Comparison of ENCODE assay signal across 8 cellular contexts in the genomic region with DNA sequence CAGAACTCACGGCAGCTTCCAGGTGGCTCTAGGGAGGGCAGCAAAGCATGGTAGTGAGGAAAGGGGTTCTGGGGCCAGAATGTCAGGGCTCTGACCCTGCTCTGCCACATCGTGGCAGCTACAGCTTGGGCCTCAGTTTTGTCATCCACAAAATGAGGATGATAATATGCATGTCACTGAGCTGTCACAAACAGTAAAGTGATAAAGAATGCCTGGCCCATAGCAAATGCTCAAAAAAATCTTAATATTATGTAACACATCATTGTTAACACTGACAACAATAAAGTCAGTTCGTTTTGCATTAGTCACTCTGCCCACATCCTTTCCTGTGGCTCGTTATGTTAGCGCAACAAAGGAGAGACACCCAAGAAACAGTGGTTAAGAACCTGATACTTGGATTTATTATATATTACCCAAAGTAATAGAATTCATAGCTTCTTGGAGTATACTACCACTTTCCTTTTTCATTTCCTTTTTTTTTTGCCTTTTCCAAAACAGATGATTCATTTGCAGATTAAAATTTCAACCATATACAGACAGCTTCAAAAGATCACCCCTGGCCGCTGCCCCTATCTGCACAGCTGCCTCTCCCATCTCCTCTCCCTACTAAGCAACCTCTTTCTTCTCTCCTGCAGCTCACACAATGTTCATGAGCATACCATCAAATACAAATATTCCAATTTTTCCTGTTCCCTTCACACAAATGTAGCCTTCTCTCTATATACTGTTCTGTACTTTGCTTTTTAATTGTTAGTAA. TPM values are rescaled to one million over a fixed set of nuclear protein-coding genes. Genes with fewer than 3 reads are reported as not detected.
DNase-seq lines count a peak whose midpoint lies in the region; ATAC-seq and TF ChIP-seq lines count a peak whose summit lies in the region.

No MANE protein-coding gene starts in this region.

- H3K27me3 ChIP-seq in BLaER1 treated with 17β-estradiol and CSF1 and Interleukin-3, amounts not matched to agents 10 nM and 100 nM, result no peaks in the 10 kb centered on the region
- H3K27me3 ChIP-seq in RWPE2 (ENCODE audit: insufficient read depth, poor library complexity, severe bottlenecking) (no peaks in the 10 kb centered on the region), osteoblast (ENCODE audit: insufficient read depth, low read length) (no peaks in the 10 kb centered on the region)

- H4K20me1 ChIP-seq in BLaER1 treated with 17β-estradiol and CSF1 and Interleukin-3, amounts not matched to agents 10 nM and 100 nM, result peaks cover 0 to 54% (median 7%) of the 10 kb centered on the region in 11 experiments; a peak in 10 of 22 replicates
- H4K20me1 ChIP-seq in osteoblast (ENCODE audit: insufficient read depth, low read length), result peaks cover 23% of the 10 kb centered on the region

- TF ChIP-seq CTCF in RWPE2 (IDR thresholded peaks at IDR 0.05; ENCODE audit: poor library complexity, severe bottlenecking) (no peak), osteoblast (IDR thresholded peaks at IDR 0.05; ENCODE audit: extremely low read depth, low read depth, low read length) (no peak)

- peak; percentile 56 for ATAC-seq in GM21619 (IDR thresholded peaks at IDR 0.05; ENCODE audit: unreplicated experiment)
- peak; percentile 95 for ATAC-seq in RWPE2 (ENCODE audit: low read depth)
- no peak for ATAC-seq in HG02884 (IDR thresholded peaks at IDR 0.05; ENCODE audit: unreplicated experiment)

- peaks cover 82 to 100% (median 95%) of the 10 kb centered on the region in 11 experiments for H3K36me3 ChIP-seq in BLaER1 treated with 17β-estradiol and CSF1 and Interleukin-3, amounts not matched to agents 10 nM and 100 nM
- H3K36me3 ChIP-seq in RWPE2 (ENCODE audit: low read depth) (peaks cover 8% of the 10 kb centered on the region; the same call in 1 of the 2 replicates), osteoblast (ENCODE audit: insufficient read depth, low read length) (peaks cover 36% of the 10 kb centered on the region)

- H3K9me3 ChIP-seq in BLaER1 treated with 17β-estradiol and CSF1 and Interleukin-3, amounts not matched to agents 10 nM and 100 nM (replicated peaks in 1 of 11), result peaks cover 0 to 12% (median 4%) of the 10 kb centered on the region in 11 experiments; a peak in 11 of 22 replicates
- no peaks in the 10 kb centered on the region for H3K9me3 ChIP-seq in RWPE2 (ENCODE audit: severe bottlenecking)
- H3K9me3 ChIP-seq in osteoblast (ENCODE audit: low read depth, low read length), result no peaks in the 10 kb centered on the region

- peak overlapping the region in 9 of 11 experiments; percentile 39 to 71 (median 64); a peak in 17 of 22 replicates for H3K27ac ChIP-seq in BLaER1 treated with 17β-estradiol and CSF1 and Interleukin-3, amounts not matched to agents 10 nM and 100 nM
- H3K27ac ChIP-seq in RWPE2 (ENCODE audit: poor library complexity, severe bottlenecking), result peak overlapping the region; percentile 9
- no peak overlapping the region for H3K27ac ChIP-seq in osteoblast (ENCODE audit: low read depth, low read length)

- H3K4me1 ChIP-seq in BLaER1 treated with 17β-estradiol and CSF1 and Interleukin-3, amounts not matched to agents 10 nM and 100 nM, result peaks cover 8 to 33% (median 24%) of the 10 kb centered on the region in 10 experiments
- peaks cover 9% of the 10 kb centered on the region for H3K4me1 ChIP-seq in RWPE2 (ENCODE audit: insufficient read depth, poor library complexity, severe bottlenecking)
- H3K4me1 ChIP-seq in osteoblast (ENCODE audit: insufficient read depth, low read length), result peaks cover 10% of the 10 kb centered on the region

- no peak overlapping the region for H3K4me3 ChIP-seq in BLaER1 treated with 17β-estradiol and CSF1 and Interleukin-3, amounts not matched to agents 10 nM and 100 nM
- H3K4me3 ChIP-seq in RWPE2 (ENCODE audit: severe bottlenecking) (no peak overlapping the region), osteoblast (ENCODE audit: insufficient read depth, low read length) (no peak overlapping the region)

- peak overlapping the region in 4 of 11 experiments; percentile 20 to 48 (median 22); a peak in 6 of 22 replicates for H3K9ac ChIP-seq in BLaER1 treated with 17β-estradiol and CSF1 and Interleukin-3, amounts not matched to agents 10 nM and 100 nM

- peak overlapping the region in 10 of 11 experiments; percentile 17 to 77 (median 52); a peak in 19 of 22 replicates for H3K4me2 ChIP-seq in BLaER1 treated with 17β-estradiol and CSF1 and Interleukin-3, amounts not matched to agents 10 nM and 100 nM
- no peak overlapping the region for H3K4me2 ChIP-seq in osteoblast (ENCODE audit: insufficient read depth, low read length)

- H3K79me2 ChIP-seq in osteoblast (ENCODE audit: insufficient read depth, low read length), result no peaks in the 10 kb centered on the region

- no peak for DNase-seq in RWPE2 (ENCODE audit: low spot score)
- peak; percentile 74 for DNase-seq in dermis blood vessel endothelial cell
- no peak for DNase-seq in cerebellar cortex (ENCODE audit: low spot score)
- DNase-seq in effector CD8-positive, alpha-beta T cell (lab: John Stamatoyannopoulos, UW), result no peak
- DNase-seq in osteoblast (ENCODE audit: insufficient read length, low spot score, missing footprints), result no peak

- H2AFZ ChIP-seq in osteoblast (ENCODE audit: low read length), result no peak overlapping the region

RNA-seq across cellular contexts. Expression of a gene that starts 45.5 kb away (rescaled TPM):
- total RNA-seq in dermis blood vessel endothelial cell, result 0.17 TPM in 1 of 2 replicates, not detected in the other
- not detected in 2 replicates for total RNA-seq in osteoblast
